Comparison of ENCODE assay signal across 23 cellular contexts in genomic region chr3:146181181-146181580, GRCh38. TPM values are rescaled to one million over a fixed set of nuclear protein-coding genes. Genes with fewer than 3 reads are reported as not detected.
DNase-seq lines count a peak whose midpoint lies in the region; ATAC-seq and TF ChIP-seq lines count a peak whose summit lies in the region.
"Had no signal": no experiment of that assay in that cellular context is flagged by ENCODE, and none has a peak within 500 bp of the region (broad histone marks: within the 10 kb centered on the region; RNA-seq: fewer than 3 reads in every experiment).

No MANE protein-coding gene starts in this region.

- H2AFZ ChIP-seq in osteoblast (ENCODE audit: low read length): no peak overlapping the region

- H3K36me3 ChIP-seq in Panc1 (ENCODE audit: control insufficient read depth, insufficient read depth, low read length): no peaks in the 10 kb centered on the region
- H3K36me3 ChIP-seq in osteoblast (ENCODE audit: insufficient read depth, low read length): no peaks in the 10 kb centered on the region
- H3K36me3 ChIP-seq: BE2C, BLaER1 had no signal

- ATAC-seq in Panc1: no peak
- ATAC-seq in GM19463 (IDR thresholded peaks at IDR 0.05; ENCODE audit: unreplicated experiment): no peak
- ATAC-seq in HG03342 (IDR thresholded peaks at IDR 0.05; ENCODE audit: unreplicated experiment): no peak
- ATAC-seq: GM12878 had no signal

- CTCF ChIA-PET in Panc1 (lab: Charles Lee): no interaction called here

- H3K4me2 ChIP-seq in osteoblast (ENCODE audit: insufficient read depth, low read length): peak overlapping the region; percentile 44
- H3K4me2 ChIP-seq: BLaER1 had no signal

- H3K27me3 ChIP-seq in Panc1 (ENCODE audit: control insufficient read depth, insufficient read depth, low read length) (no peaks in the 10 kb centered on the region), osteoblast (ENCODE audit: insufficient read depth, low read length) (no peaks in the 10 kb centered on the region)
- H3K27me3 ChIP-seq: BE2C, BLaER1 had no signal

- H3K27ac ChIP-seq in Panc1 (ENCODE audit: low read length) (0 out of 2 replicates have a peak overlapping the region, but pooled peaks have one; percentile 6), osteoblast (ENCODE audit: low read depth, low read length) (peak overlapping the region; percentile 6)
- H3K27ac ChIP-seq: BLaER1 had no signal

- no peaks in the 10 kb centered on the region for H3K9me3 ChIP-seq in Panc1 (ENCODE audit: control insufficient read depth, insufficient read depth, low read depth, low read length)
- H3K9me3 ChIP-seq in osteoblast (ENCODE audit: low read depth, low read length): no peaks in the 10 kb centered on the region
- H3K9me3 ChIP-seq: BE2C, BLaER1 had no signal

- POLR2A ChIA-PET in Panc1 (lab: Charles Lee): interaction anchor here (0.6 kb wide), 2 partner anchors 24 to 172 kb away, joined by 3 read pairs; no protein-coding TSS in a partner anchor

- no peaks in the 10 kb centered on the region for H4K20me1 ChIP-seq in osteoblast (ENCODE audit: insufficient read depth, low read length)
- H4K20me1 ChIP-seq: BLaER1 had no signal

- BruUV-seq in Panc1 (replicated peaks; lab: Mats Ljungman, UMichigan): no TSS peak

- intact Hi-C loops in Panc1 (cut with micrococcal nuclease; ENCODE audit: unreplicated experiment): loop anchor here (10.0 kb wide), 1 partner anchor 396 kb away; no protein-coding TSS in a partner anchor

- no peak for DNase-seq in Panc1 (ENCODE audit: low read depth, low spot score)
- DNase-seq in osteoblast (ENCODE audit: insufficient read length, low spot score, missing footprints): no peak
- DNase-seq in dermis blood vessel endothelial cell: no peak
- DNase-seq: 8988T; ACHN; BE2C; C1 segment of cervical spinal cord; CD4-positive, alpha-beta memory T cell; CD4-positive, CD25-positive, alpha-beta regulatory T cell; CD8-positive, alpha-beta memory T cell; COR-L47; DMS 273 treated with DMSO at 0.1 percent for 48 hours; DMS153; DMS53; DMS79; DND-41; EL; GDM1 had no signal

- H3K4me1 ChIP-seq in Panc1 (ENCODE audit: control insufficient read depth, insufficient read depth, low read length): peaks cover 4% of the 10 kb centered on the region
- peaks cover 20% of the 10 kb centered on the region for H3K4me1 ChIP-seq in osteoblast (ENCODE audit: insufficient read depth, low read length)
- H3K4me1 ChIP-seq: BE2C, BLaER1 had no signal

- no peak for TF ChIP-seq CTCF in Panc1 (IDR thresholded peaks at IDR 0.05)
- no peak for TF ChIP-seq CTCF in osteoblast (IDR thresholded peaks at IDR 0.05; ENCODE audit: extremely low read depth, low read depth, low read length)

- H3K4me3 ChIP-seq in Panc1 (ENCODE audit: low read depth in 2 of 2, low read length in 2 of 2) (no peak overlapping the region), osteoblast (ENCODE audit: insufficient read depth, low read length) (no peak overlapping the region)
- H3K4me3 ChIP-seq: BLaER1, GM12878 had no signal

- H3K79me2 ChIP-seq in osteoblast (ENCODE audit: insufficient read depth, low read length): no peaks in the 10 kb centered on the region

- in situ Hi-C loops in Panc1 (cut with HindIII; ENCODE audit: low pct_unique_long_range_greater_than_20kb, low sequenced_read_pairs): no loop called here

RNA-seq across cellular contexts. Expression of gene PLOD2, which starts 20.2 kb away (rescaled TPM):
- total RNA-seq in Panc1 (2021; ENCODE audit: unreplicated experiment) (158 TPM), osteoblast (282 and 345 TPM in 2 replicates), dermis blood vessel endothelial cell (124 and 201 TPM in 2 replicates)
- polyA plus RNA-seq in Panc1 (2012; ENCODE audit: insufficient read length): 81.1 TPM
- total RNA-seq: CD4-positive, alpha-beta memory T cell had no signal
- polyA plus RNA-seq: CD14-positive monocyte; CD4-positive, alpha-beta memory T cell; CD4-positive, CD25-positive, alpha-beta regulatory T cell; CD8-positive, alpha-beta memory T cell had no signal
